In genomic region chr14:86055512-86055911, GRCh38 we compare ENCODE assay signal across 11 cellular contexts.
A peak's percentile ranks its signal among the peaks of the same experiment; 100 is the strongest.
DNase-seq lines count a peak whose midpoint lies in the region; TF ChIP-seq lines count a peak whose summit lies in the region.
"Had no signal": no experiment of that assay in that cellular context is flagged by ENCODE, and none has a peak within 500 bp of the region (broad histone marks: within the 10 kb centered on the region; RNA-seq: fewer than 3 reads in every experiment).

No MANE protein-coding gene starts in this region.

- no peak for TF ChIP-seq EP300 in neural cell (conservative IDR thresholded peaks at IDR 0.05; ENCODE audit: poor library complexity, severe bottlenecking)
- TF ChIP-seq EP300 in sigmoid colon (IDR thresholded peaks at IDR 0.05), result no peak

- H4K20me1 ChIP-seq in neural cell (ENCODE audit: insufficient read depth) (no peaks in the 10 kb centered on the region), H9 (ENCODE audit: control insufficient read depth, insufficient read depth, insufficient read length) (no peaks in the 10 kb centered on the region)

- no peak overlapping the region for H3K56ac ChIP-seq in H9 (ENCODE audit: insufficient read length, low read depth, low read length)

- H2AFZ ChIP-seq in neural cell (ENCODE audit: low read depth, low read length) (no peak overlapping the region), H9 (ENCODE audit: low read length) (no peak overlapping the region)

- H3K23ac ChIP-seq in H9 (ENCODE audit: insufficient read length, low read depth, low read length), result no peak overlapping the region

- H3K36me3 ChIP-seq in neural cell (ENCODE audit: insufficient read depth, low read length), result no peaks in the 10 kb centered on the region
- no peaks in the 10 kb centered on the region for H3K36me3 ChIP-seq in sigmoid colon

- H3K4me3 ChIP-seq in neural cell (ENCODE audit: low read length) (no peak overlapping the region), sigmoid colon (no peak overlapping the region)

- no peak overlapping the region for H2BK15ac ChIP-seq in H9 (ENCODE audit: low read depth, low read length)

- 55 to 64% methylated on average over 2 of the region's 2 CpGs for WGBS in sigmoid colon, 2 donors
- no CpG with 5 or more reads among the region's 2 CpGs for WGBS in H9 (ENCODE audit: extremely low coverage, insufficient read length, low lambda C conversion rate)

- H3K14ac ChIP-seq in H9 (ENCODE audit: insufficient read depth, low read length), result no peak overlapping the region

- H3K27ac ChIP-seq in neural cell (ENCODE audit: low read length) (no peak overlapping the region), sigmoid colon (no peak overlapping the region), H9 (ENCODE audit: insufficient read length, low read depth, low read length) (no peak overlapping the region)

- no peaks in the 10 kb centered on the region for H3K4me1 ChIP-seq in sigmoid colon
- peaks cover 2% of the 10 kb centered on the region; the same call in 1 of the 2 replicates for H3K4me1 ChIP-seq in H9 (ENCODE audit: insufficient read depth, low read length)

- no peaks in the 10 kb centered on the region for H3K79me2 ChIP-seq in neural cell (replicated peaks; ENCODE audit: insufficient read depth, low read length)
- no peaks in the 10 kb centered on the region for H3K79me2 ChIP-seq in H9 (ENCODE audit: insufficient read depth, low read length)

- H4K8ac ChIP-seq in H9 (replicated peaks; ENCODE audit: insufficient read length, low read depth, low read length), result no peak overlapping the region

- no peaks in the 10 kb centered on the region for H3K36me3 Mint-ChIP-seq in H9 (ENCODE audit: insufficient read depth in 1 of 3, low read depth in 3 of 3)

- no peaks in the 10 kb centered on the region for H3K27me3 Mint-ChIP-seq in H9 (ENCODE audit: low read depth)

- H3K27ac Mint-ChIP-seq in H9, result no peak overlapping the region

- no peaks in the 10 kb centered on the region for H3F3A ChIP-seq in neural cell (ENCODE audit: insufficient read depth, low read length, poor library complexity, severe bottlenecking)

- TF ChIP-seq POLR2A in sigmoid colon (IDR thresholded peaks at IDR 0.05), result no peak

- no peak overlapping the region for H3K9ac ChIP-seq in neural cell (ENCODE audit: low read length)
- no peak overlapping the region for H3K9ac ChIP-seq in H9 (ENCODE audit: extremely low read depth, insufficient read length, low read length)

- no peak overlapping the region for H4K91ac ChIP-seq in H9 (ENCODE audit: insufficient read length, low read depth, low read length)

- no peaks in the 10 kb centered on the region for H3K9me2 ChIP-seq in neural cell (ENCODE audit: insufficient read depth, low read length)

- H3K27me3 ChIP-seq in neural cell (ENCODE audit: insufficient read depth, low read depth, low read length) (no peaks in the 10 kb centered on the region), sigmoid colon (no peaks in the 10 kb centered on the region), H9 (ENCODE audit: insufficient read depth, low read length) (no peaks in the 10 kb centered on the region)

- intact Hi-C loops in sigmoid colon (cut with DNase I), result no loop called here

- TF ChIP-seq CTCF in neural cell (IDR thresholded peaks at IDR 0.05; ENCODE audit: poor library complexity, severe bottlenecking) (peak; percentile 60), sigmoid colon (IDR thresholded peaks at IDR 0.05) (no peak), H9 (conservative IDR thresholded peaks at IDR 0.05) (no peak; the same call in 1 of the 3 replicates)

- DNase-seq in DMS 273 (lab: John Stamatoyannopoulos, UW; ENCODE audit: unreplicated experiment) (peak; percentile 7), DMS 273 treated with DMSO at 0.1 percent for 48 hours (lab: John Stamatoyannopoulos, UW) (no peak), NCI-H226 (peak; percentile 6), astrocyte of the hippocampus (ENCODE audit: low read depth, low spot score) (peak; percentile 6), sigmoid colon (no peak), H9 (no peak), HuH-7 (ENCODE audit: low spot score) (no peak)
- DNase-seq: 8988T; activated T-cell treated with anti-CD3 and anti-CD28 coated beads, Interleukin-2, amount 50 U/mL, for 48 hours; Right ventricle myocardium superior had no signal

- H3K4me1 Mint-ChIP-seq in H9, result peaks cover 3 to 4% of the 10 kb centered on the region in 2 experiments; a peak in 2 of 4 replicates

- no peaks in the 10 kb centered on the region for H3K79me1 ChIP-seq in H9 (ENCODE audit: insufficient read depth, low read depth, low read length, poor library complexity, severe bottlenecking)

- H2BK5ac ChIP-seq in H9 (ENCODE audit: insufficient read length, low read length), result no peak overlapping the region

- H3K9me3 ChIP-seq in neural cell (ENCODE audit: low read length) (no peaks in the 10 kb centered on the region), sigmoid colon (no peaks in the 10 kb centered on the region), H9 (ENCODE audit: control insufficient read depth, low read depth, low read length) (no peaks in the 10 kb centered on the region)

- H3K9me3 Mint-ChIP-seq in H9, result no peaks in the 10 kb centered on the region

- H3K23me2 ChIP-seq in H9 (ENCODE audit: insufficient read length, low read depth, low read length, poor library complexity, severe bottlenecking), result no peaks in the 10 kb centered on the region

- no peak overlapping the region for H2BK120ac ChIP-seq in H9 (ENCODE audit: low read depth, low read length, poor library complexity, severe bottlenecking)

- H3T11ph ChIP-seq in H9 (ENCODE audit: low read length), result no peak overlapping the region

- H2BK20ac ChIP-seq in H9 (ENCODE audit: low read depth, low read length, poor library complexity, severe bottlenecking), result no peak overlapping the region

- H3K18ac ChIP-seq in H9 (ENCODE audit: insufficient read length, low read depth, low read length), result no peak overlapping the region

- H3K4me2 ChIP-seq in neural cell (ENCODE audit: low read length) (no peak overlapping the region), H9 (ENCODE audit: insufficient read depth, insufficient read length, low read length) (no peak overlapping the region)

- no peak overlapping the region for H2AK5ac ChIP-seq in H9 (ENCODE audit: insufficient read length, low read length)

- H2BK12ac ChIP-seq in H9 (ENCODE audit: insufficient read length, low read depth, low read length), result no peak overlapping the region

- peak; percentile 59 for TF ChIP-seq RAD21 in neural cell (conservative IDR thresholded peaks at IDR 0.05)

- H4K5ac ChIP-seq in H9 (ENCODE audit: insufficient read length, low read depth, low read length), result no peak overlapping the region

- no peak overlapping the region for H3K4ac ChIP-seq in H9 (ENCODE audit: low read depth, low read length)

- H3K4me3 Mint-ChIP-seq in H9, result no peak overlapping the region

TF ChIP-seq in neural cell, 6 proteins besides CTCF, POLR2A, EP300 and RAD21:
- TF ChIP-seq POLR2AphosphoS5 (IDR thresholded peaks at IDR 0.05), result no peak
- no peak for TF ChIP-seq TAF1 (IDR thresholded peaks at IDR 0.05; ENCODE audit: low read depth)
- no peak for TF ChIP-seq REST (IDR thresholded peaks at IDR 0.05; ENCODE audit: borderline replicate concordance)
- TF ChIP-seq SMC3 (conservative IDR thresholded peaks at IDR 0.05; ENCODE audit: poor library complexity), result peak; percentile 71
- no peak for TF ChIP-seq MXI1 (conservative IDR thresholded peaks at IDR 0.05; ENCODE audit: poor library complexity, severe bottlenecking)
- TF ChIP-seq EZH2 (IDR thresholded peaks at IDR 0.05; ENCODE audit: borderline replicate concordance, insufficient read depth, low read length, poor library complexity, severe bottlenecking), result no peak

Comparison
In these comparisons a context has a peak if more than half of its experiments do, and no peak if none do; other contexts are left out.
1. DNase-seq: peak in DMS 273 (single experiment), NCI-H226 (single experiment) and astrocyte of the hippocampus (single experiment); none in DMS 273 treated with DMSO at 0.1 percent for 48 hours (single experiment), sigmoid colon (single experiment), H9 (single experiment) and HuH-7 (single experiment).